ENCODE assay signal across 8 cellular contexts in the genomic region with DNA sequence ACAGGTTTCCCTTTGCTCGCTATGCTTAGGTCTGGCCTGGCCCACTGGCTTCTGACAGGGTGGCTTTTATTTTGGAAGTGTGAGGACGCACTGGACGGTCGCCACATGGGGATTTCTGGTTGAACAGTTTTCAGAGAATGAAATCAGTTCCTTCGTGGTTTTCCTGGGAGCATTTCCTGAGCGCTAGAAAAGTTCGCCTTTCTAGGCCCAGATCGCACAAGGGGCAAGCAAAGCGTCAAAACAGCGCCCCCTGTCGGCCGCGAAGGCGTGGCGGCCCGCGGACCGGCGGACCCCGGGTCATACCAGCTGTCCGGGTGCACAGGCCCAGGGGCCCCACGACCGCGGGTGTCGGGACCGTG. TPM values are rescaled to one million over a fixed set of nuclear protein-coding genes. Genes with fewer than 3 reads are reported as not detected.
DNase-seq lines count a peak whose midpoint lies in the region; ATAC-seq, FAIRE-seq and TF ChIP-seq lines count a peak whose summit lies in the region.

No MANE protein-coding gene starts in this region.

- H3K79me2 ChIP-seq in KMS-11 (ENCODE audit: insufficient read depth, low read depth) (no peaks in the 10 kb centered on the region), H1 (ENCODE audit: control insufficient read depth in 1 of 2, insufficient read depth in 2 of 2, low read length in 2 of 2) (no peaks in the 10 kb centered on the region)

- H2AFZ ChIP-seq in KMS-11 (ENCODE audit: low read depth) (peak overlapping the region; percentile 89), H1 (ENCODE audit: low read length) (peak overlapping the region; percentile 99)

- TF ChIP-seq POLR2A in H1 (IDR thresholded peaks at IDR 0.05; ENCODE audit: control extremely low read depth in 1 of 2, low read depth in 2 of 2, low read length in 2 of 2), result no peak

- no peak overlapping the region for H2BK12ac ChIP-seq in H1 (ENCODE audit: low read depth, low read length)

- no peak overlapping the region for H3K56ac ChIP-seq in H1 (replicated peaks; ENCODE audit: insufficient read length, low read depth, low read length)

- peak; percentile 95 for DNase-seq in activated CD8-positive, alpha-beta memory T cell treated with anti-CD3 and anti-CD28 coated beads for 24 hours
- DNase-seq in H1 (ENCODE audit: low read depth in 1 of 2, low spot score in 2 of 2), result peak in 1 of 2 experiments; percentile 96
- DNase-seq in mesenteric fat pad (ENCODE audit: low spot score), result peak; percentile 95
- peak; percentile 87 for DNase-seq in stimulated activated CD8-positive, alpha-beta memory T cell treated with anti-CD3 and anti-CD28 coated beads, Interleukin-15, amount 100 ng/mL, for 24 hours (ENCODE audit: low read depth)
- DNase-seq in SW 1271 (lab: John Stamatoyannopoulos, UW), result no peak

- H2AK5ac ChIP-seq in H1 (ENCODE audit: low read depth, low read length), result no peak overlapping the region

- FAIRE-seq in H1 (lab: Jason Lieb, UNC), result no peak

- ATAC-seq in GM21381 (IDR thresholded peaks at IDR 0.05; ENCODE audit: unreplicated experiment), result peak; percentile 45

- CTCF ChIA-PET in H1 (lab: Charles Lee; ENCODE audit: partially characterized antibody), result interaction anchor here (0.8 to 5.6 kb wide), 22 partner anchors 10 to 375 kb away, joined by 3 to 138 read pairs (median 4); a partner anchor contains a TSS

- peak overlapping the region; percentile 63 for H3K9ac ChIP-seq in BLaER1
- peak overlapping the region; percentile 60; the same call in 1 of the 2 replicates for H3K9ac ChIP-seq in KMS-11
- H3K9ac ChIP-seq in H1 (replicated peaks in 1 of 4; ENCODE audit: extremely low read depth in 1 of 4, low read depth in 3 of 4, low read length in 3 of 4), result peak overlapping the region in 3 of 4 experiments; percentile 61 to 78 (median 72); a peak in 3 of 7 replicates

- no peak overlapping the region for H2BK5ac ChIP-seq in H1 (ENCODE audit: low read depth, low read length)

- no peak overlapping the region for H3K4ac ChIP-seq in H1 (replicated peaks; ENCODE audit: insufficient read length, low read depth, low read length)

- H3K9me3 ChIP-seq in BLaER1 (no peaks in the 10 kb centered on the region), H1 (ENCODE audit: insufficient read depth in 2 of 2, low read depth in 1 of 2, low read length in 1 of 2) (no peaks in the 10 kb centered on the region)

- H4K5ac ChIP-seq in H1 (ENCODE audit: insufficient read length, low read depth, low read length), result no peak overlapping the region

- no peak overlapping the region for H4K8ac ChIP-seq in H1 (ENCODE audit: extremely low read depth, insufficient read depth, low read length)

- POLR2A ChIA-PET in H1 (lab: Charles Lee; ENCODE audit: partially characterized antibody), result interaction anchor here (1.1 kb wide), 1 partner anchor 10 kb away, joined by 4 read pairs; no protein-coding TSS in a partner anchor

- TF ChIP-seq CTCF in KMS-11 (conservative IDR thresholded peaks at IDR 0.05; ENCODE audit: low read depth, low read length), result peak; percentile 82; the same call in 1 of the 2 replicates
- TF ChIP-seq CTCF in H1 (IDR thresholded peaks at IDR 0.05; ENCODE audit: control extremely low read depth in 1 of 3, insufficient read depth in 1 of 3, low read depth in 1 of 3, low read length in 3 of 3), result peak; percentile 76 to 88 (median 86)

- no peak for TF ChIP-seq EP300 in H1 (IDR thresholded peaks at IDR 0.05; ENCODE audit: borderline replicate concordance in 1 of 2, low read depth in 2 of 2, low read length in 2 of 2)

- H3K27me3 ChIP-seq in BLaER1 (no peaks in the 10 kb centered on the region), KMS-11 (ENCODE audit: insufficient read depth, low read depth) (no peaks in the 10 kb centered on the region), H1 (replicated peaks in 1 of 4; ENCODE audit: control insufficient read depth in 3 of 4, extremely low read depth in 1 of 4, insufficient read depth in 3 of 4, low read length in 3 of 4) (peaks cover 0 to 7% (median 0%) of the 10 kb centered on the region in 4 experiments; a peak in 3 of 7 replicates)

- H3K4me2 ChIP-seq in BLaER1, result peak overlapping the region; percentile 98
- H3K4me2 ChIP-seq in KMS-11, result peak overlapping the region; percentile 67; the same call in 1 of the 2 replicates
- peak overlapping the region; percentile 53 to 96 for H3K4me2 ChIP-seq in H1 (ENCODE audit: insufficient read depth in 1 of 2, low read depth in 2 of 2, low read length in 2 of 2)

- H3K23me2 ChIP-seq in H1 (ENCODE audit: low read depth, low read length), result no peaks in the 10 kb centered on the region

- TF ChIP-seq RAD21 in H1 (IDR thresholded peaks at IDR 0.05 in 1 of 2, conservative IDR thresholded peaks at IDR 0.05 in 1 of 2; ENCODE audit: low read depth in 2 of 2, low read length in 2 of 2), result peak; percentile 65 to 70

- 7% methylated on average over 26 of the region's 26 CpGs; no CpG with 5 or more reads in 1 of the 2 experiments for WGBS in H1 (ENCODE audit: extremely low coverage in 1 of 2, insufficient coverage in 1 of 2, insufficient read length in 1 of 2, insufficient replicate concordance in 2 of 2, low coverage in 1 of 2, low lambda C conversion rate in 2 of 2, missing lambda C conversion rate in 1 of 2), 2 experiments

- H4K20me1 ChIP-seq in BLaER1 (0 out of 2 replicates have a peak, but pooled peaks cover 5% of the 10 kb centered on the region), KMS-11 (ENCODE audit: insufficient read depth) (no peaks in the 10 kb centered on the region), H1 (replicated peaks in 1 of 2; ENCODE audit: control insufficient read depth in 1 of 2, insufficient read depth in 2 of 2, low read length in 2 of 2) (no peaks in the 10 kb centered on the region)

- H3K4me3 ChIP-seq in BLaER1 (peak overlapping the region; percentile 70), KMS-11 (IDR thresholded peaks at IDR 0.05; ENCODE audit: insufficient read depth, low read depth, low read length) (no peak overlapping the region), H1 (ENCODE audit: extremely low read depth in 1 of 4, insufficient read depth in 2 of 4, low read depth in 3 of 4, low read length in 4 of 4) (peak overlapping the region; percentile 57 to 94 (median 86))

- no peak overlapping the region for H3K18ac ChIP-seq in H1 (ENCODE audit: extremely low read depth, low read length)

- H3K14ac ChIP-seq in H1 (ENCODE audit: insufficient read length), result no peak overlapping the region

- H3K4me1 ChIP-seq in BLaER1 (peaks cover 46% of the 10 kb centered on the region), KMS-11 (ENCODE audit: low read depth, poor library complexity, severe bottlenecking) (peaks cover 18% of the 10 kb centered on the region), H1 (replicated peaks in 1 of 4; ENCODE audit: control insufficient read depth in 3 of 4, insufficient read depth in 4 of 4, low read length in 3 of 4) (peaks cover 0 to 11% (median under 1%) of the 10 kb centered on the region in 4 experiments; a peak in 4 of 7 replicates)

- no peak overlapping the region for H2BK15ac ChIP-seq in H1 (ENCODE audit: low read length)

- H3K23ac ChIP-seq in H1 (ENCODE audit: insufficient read length), result no peak overlapping the region

- H2BK120ac ChIP-seq in H1 (replicated peaks; ENCODE audit: low read depth, low read length), result no peak overlapping the region

- H3K27ac ChIP-seq in BLaER1 (peak overlapping the region; percentile 48; the same call in 1 of the 2 replicates), KMS-11 (no peak overlapping the region), H1 (ENCODE audit: low read depth, low read length) (no peak overlapping the region)

- H4K91ac ChIP-seq in H1 (replicated peaks; ENCODE audit: insufficient read length, low read length), result no peak overlapping the region

- H3K36me3 ChIP-seq in BLaER1 (no peaks in the 10 kb centered on the region), KMS-11 (ENCODE audit: insufficient read depth) (no peaks in the 10 kb centered on the region), H1 (ENCODE audit: control insufficient read depth in 2 of 4, insufficient read depth in 4 of 4, low read length in 3 of 4) (no peaks in the 10 kb centered on the region)

- H3K79me1 ChIP-seq in H1 (ENCODE audit: low read depth, low read length), result no peaks in the 10 kb centered on the region

- H2BK20ac ChIP-seq in H1 (ENCODE audit: low read length), result no peak overlapping the region

TF ChIP-seq in H1, 55 proteins besides CTCF, POLR2A, EP300 and RAD21 (continues in another document):
- TF ChIP-seq, protein P1, sequence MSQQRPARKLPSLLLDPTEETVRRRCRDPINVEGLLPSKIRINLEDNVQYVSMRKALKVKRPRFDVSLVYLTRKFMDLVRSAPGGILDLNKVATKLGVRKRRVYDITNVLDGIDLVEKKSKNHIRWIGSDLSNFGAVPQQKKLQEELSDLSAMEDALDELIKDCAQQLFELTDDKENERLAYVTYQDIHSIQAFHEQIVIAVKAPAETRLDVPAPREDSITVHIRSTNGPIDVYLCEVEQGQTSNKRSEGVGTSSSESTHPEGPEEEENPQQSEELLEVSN (IDR thresholded peaks at IDR 0.05), result peak; percentile 71
- TF ChIP-seq, protein P2, sequence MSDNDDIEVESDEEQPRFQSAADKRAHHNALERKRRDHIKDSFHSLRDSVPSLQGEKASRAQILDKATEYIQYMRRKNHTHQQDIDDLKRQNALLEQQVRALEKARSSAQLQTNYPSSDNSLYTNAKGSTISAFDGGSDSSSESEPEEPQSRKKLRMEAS (IDR thresholded peaks at IDR 0.05), result peak; percentile 65
- TF ChIP-seq GTF2F1 (IDR thresholded peaks at IDR 0.05; ENCODE audit: borderline replicate concordance, low read depth, low read length), result no peak
- no peak for TF ChIP-seq KDM4A (IDR thresholded peaks at IDR 0.05; ENCODE audit: low read depth, low read length, severe bottlenecking)
- TF ChIP-seq CTBP2 (IDR thresholded peaks at IDR 0.05; ENCODE audit: borderline replicate concordance, insufficient read depth, insufficient read length, low read length), result no peak
- TF ChIP-seq SRF (IDR thresholded peaks at IDR 0.05; ENCODE audit: low read depth, low read length), result no peak
- TF ChIP-seq TEAD4 (IDR thresholded peaks at IDR 0.05; ENCODE audit: low read depth, low read length), result peak; percentile 2; the same call in 1 of the 2 replicates

RNA-seq across cellular contexts. Expression of a gene that starts 12.7 kb away (rescaled TPM):
- total RNA-seq in H1 (2021; fragmentation: NEBNext Ultra II Directional; extraction: Animal tissue kit (Norgen Biotek cat#: 25700)), result 12.9 and 13.8 TPM in 2 replicates
- 6.0 and 8.3 TPM in 2 replicates for polyA plus RNA-seq in H1 (2011; rRNA removed)
- polyA plus RNA-seq in H1 (2011; cell fraction: cytosol; rRNA removed), result 12.8 TPM
- 11.9 TPM for polyA plus RNA-seq in H1 (2011; cell fraction: nucleus; rRNA removed)
- polyA plus RNA-seq in H1 (2012, experiment 1 of 2), result 14.8 to 27.9 TPM (median 18.0 TPM) in 4 replicates
- 1.7 TPM for polyA plus RNA-seq in H1 (2012, experiment 2 of 2)
- polyA plus RNA-seq in H1 (2013, experiment 1 of 2), result 18.0 TPM
- polyA plus RNA-seq in H1 (2013, experiment 2 of 2), result 15.8 TPM
- 12.3 and 19.3 TPM in 2 replicates for polyA minus RNA-seq in H1 (2011; rRNA and poly(A)+ RNA removed)
- 9.8 TPM for polyA minus RNA-seq in H1 (2011; cell fraction: cytosol; rRNA and poly(A)+ RNA removed)
- polyA minus RNA-seq in H1 (2011; cell fraction: nucleus; rRNA and poly(A)+ RNA removed), result 15.2 TPM
- total RNA-seq in mesenteric fat pad, result 6.3 TPM

Comparison
In these comparisons a context has a peak if more than half of its experiments do, and no peak if none do; other contexts are left out.
1. DNase-seq: peak in activated CD8-positive, alpha-beta memory T cell treated with anti-CD3 and anti-CD28 coated beads for 24 hours (single experiment), mesenteric fat pad (single experiment) and stimulated activated CD8-positive, alpha-beta memory T cell treated with anti-CD3 and anti-CD28 coated beads, Interleukin-15, amount 100 ng/mL, for 24 hours (single experiment); none in SW 1271 (0 of 2).
2. Peak in every context shown above with its lines, with median percentiles within 50 percentile points of each other: H3K4me2 ChIP-seq and H3K9ac ChIP-seq.